ENCODE assay signal across 29 cellular contexts in the genomic region with DNA sequence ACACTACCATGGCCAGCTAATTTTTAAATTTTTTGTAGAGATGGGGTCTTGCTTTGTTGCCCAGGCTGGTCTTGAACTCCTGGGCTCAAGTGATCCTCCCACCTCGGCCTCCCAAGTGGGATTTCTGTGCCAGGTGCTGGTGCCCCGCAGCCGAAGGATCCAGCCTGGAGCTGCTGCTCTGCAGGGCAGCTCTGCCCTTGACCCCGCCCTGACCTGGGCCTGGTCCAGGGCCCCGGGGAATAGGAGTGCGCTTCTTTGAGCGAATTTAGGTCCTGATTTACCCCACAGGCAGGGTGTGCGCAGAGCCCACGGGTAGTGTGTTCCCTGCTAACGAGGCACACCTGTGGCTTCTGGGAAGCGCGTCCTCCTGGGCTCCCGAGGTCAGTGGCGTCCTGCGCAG.
"Had no signal": no experiment of that assay in that cellular context is flagged by ENCODE, and none has a peak within 500 bp of the region (broad histone marks: within the 10 kb centered on the region; RNA-seq: fewer than 3 reads in every experiment).

No MANE protein-coding gene starts in this region.

- H3K27me3 ChIP-seq: heart right ventricle, hepatocyte, neural progenitor cell, ovary, stomach, testis, thyroid gland, transverse colon, upper lobe of left lung, vagina had no signal

- H3K4me3 ChIP-seq: heart right ventricle, hepatocyte, left ventricle myocardium inferior, lung, neural progenitor cell, ovary, prostate gland, skin epidermis, stomach, testis, thyroid gland, transverse colon, upper lobe of left lung, vagina had no signal

- ATAC-seq: natural killer cell; right cardiac atrium; sciatic nerve; stimulated activated naive B cell treated with anti-CD40 and anti-IgM and Interleukin-4, amounts not matched to agents 10 μg/mL and 1 μg/mL and 100 μg/mL, for 72 hours; stimulated activated naive CD8-positive, alpha-beta T cell treated with anti-CD3 and anti-CD28 coated beads, Interleukin-15, Interleukin-2, amounts not matched to agents 100 U/mL and 50 U/mL, for 24 hours had no signal

- H3K4me1 ChIP-seq: heart right ventricle, left ventricle myocardium inferior, neural progenitor cell, prostate gland, stomach, testis, thyroid gland, transverse colon, upper lobe of left lung, vagina had no signal

- H2AFZ ChIP-seq: hepatocyte, neural progenitor cell had no signal

- H3K27ac ChIP-seq: heart right ventricle, hepatocyte, left ventricle myocardium inferior, neural progenitor cell, prostate gland, skin epidermis, stomach, testis, thyroid gland, transverse colon, upper lobe of left lung, vagina had no signal

- H3K9ac ChIP-seq: neural progenitor cell had no signal

- H3K36me3 ChIP-seq: neural progenitor cell, ovary, prostate gland, vagina had no signal

- H3K4me2 ChIP-seq: hepatocyte, neural progenitor cell had no signal

- H3K79me2 ChIP-seq: hepatocyte had no signal

- H3K9me3 ChIP-seq: heart right ventricle, left ventricle myocardium inferior, ovary, prostate gland, stomach, testis, thyroid gland, transverse colon, upper lobe of left lung, vagina had no signal

- DNase-seq: heart right ventricle; islet precursor cell; kidney glomerular epithelial cell; left cardiac atrium; left ventricle myocardium inferior; mesendoderm; naive B cell; natural killer cell; nephron progenitor cell; ovary; retina; right cardiac atrium; stimulated activated CD4-positive, alpha-beta T cell treated with anti-CD3 and anti-CD28 coated beads, Interleukin-1b, Interleukin-23, amount 100 ng/mL, for 48 hours; stimulated activated CD4-positive, alpha-beta T cell treated with anti-CD3 and anti-CD28 coated beads, Interleukin-2, amount 100 ng/mL, for 48 hours; stimulated activated CD4-positive, alpha-beta T cell treated with anti-CD3 and anti-CD28 coated beads, Interleukin-4, amount 100 ng/mL, for 4 hours; stimulated activated naive B cell treated with anti-CD40 and anti-IgM and Interleukin-4, amounts not matched to agents 10 μg/mL and 1 μg/mL and 100 μg/mL, for 72 hours; stimulated activated naive CD8-positive, alpha-beta T cell treated with anti-CD3 and anti-CD28 coated beads, Interleukin-15, Interleukin-2, amounts not matched to agents 100 U/mL and 50 U/mL, for 24 hours; stomach; testis; thyroid gland; transverse colon had no signal
